In genomic region chr20:44401770-44402390, GRCh38 we compare ENCODE assay signal across 23 cellular contexts. TPM values are rescaled to one million over a fixed set of nuclear protein-coding genes. Genes with fewer than 3 reads are reported as not detected.
"Had no signal": no experiment of that assay in that cellular context is flagged by ENCODE, and none has a peak within 500 bp of the region (broad histone marks: within the 10 kb centered on the region; RNA-seq: fewer than 3 reads in every experiment).

No MANE protein-coding gene starts in this region.

- H3K36me3 ChIP-seq: cardiac muscle cell, prostate gland, stomach had no signal

- H3K4me1 ChIP-seq: prostate gland, testis had no signal

- H3K4me3 ChIP-seq: cardiac muscle cell, coronary artery, prostate gland, stomach, testis had no signal

- H3K27me3 ChIP-seq: cardiac muscle cell, testis had no signal

- H3K27ac ChIP-seq: cardiac muscle cell, coronary artery, prostate gland, testis had no signal

- H3K4me3 Mint-ChIP-seq: activated B cell treated with CpG ODN at 0.5 μM for 24 hours; activated CD8-positive, alpha-beta T cell treated with anti-CD3 and anti-CD28 coated beads for 36 hours; immature natural killer cell; naive thymus-derived CD8-positive, alpha-beta T cell; T-helper 2 cell treated with Interferon-gamma antibody and Interleukin-4, amounts not matched to agents 5 μg/mL and 100 μg/mL, for 36 hours had no signal

- ATAC-seq: activated CD8-positive, alpha-beta T cell treated with anti-CD3 and anti-CD28 coated beads for 36 hours; activated naive CD4-positive, alpha-beta T cell treated with anti-CD3 and anti-CD28 coated beads, Interleukin-2, amount 50 U/mL, for 72 hours; naive thymus-derived CD8-positive, alpha-beta T cell; sciatic nerve had no signal

- H3K27ac Mint-ChIP-seq: activated B cell treated with CpG ODN at 0.5 μM for 24 hours; activated CD8-positive, alpha-beta T cell treated with anti-CD3 and anti-CD28 coated beads for 36 hours; activated naive CD4-positive, alpha-beta T cell treated with anti-CD3 and anti-CD28 coated beads, Interleukin-2, amount 50 U/mL, for 72 hours; immature natural killer cell; T-helper 2 cell treated with Interferon-gamma antibody and Interleukin-4, amounts not matched to agents 5 μg/mL and 100 μg/mL, for 36 hours had no signal

- H3K27me3 Mint-ChIP-seq: activated CD8-positive, alpha-beta T cell treated with anti-CD3 and anti-CD28 coated beads for 36 hours had no signal

- H3K9me3 Mint-ChIP-seq: activated B cell treated with CpG ODN at 0.5 μM for 24 hours; immature natural killer cell; naive thymus-derived CD8-positive, alpha-beta T cell had no signal

- H3K4me1 Mint-ChIP-seq: activated B cell treated with CpG ODN at 0.5 μM for 24 hours, immature natural killer cell had no signal

- H3K9me3 ChIP-seq: prostate gland, stomach, testis had no signal

- DNase-seq: activated B cell treated with CpG ODN at 0.5 μM for 24 hours; activated CD4-positive, alpha-beta T cell treated with anti-CD3 and anti-CD28 coated beads for 48 hours; activated CD8-positive, alpha-beta T cell treated with anti-CD3 and anti-CD28 coated beads for 36 hours; activated effector memory CD4-positive, alpha-beta T cell treated with anti-CD3 and anti-CD28 coated beads, Interleukin-2, amount 50 U/mL, for 16 hours; activated T-cell treated with anti-CD3 and anti-CD28 coated beads, Interleukin-2, amount 50 U/mL, for 48 hours; effector CD8-positive, alpha-beta T cell; foreskin melanocyte; immature natural killer cell; naive thymus-derived CD8-positive, alpha-beta T cell; stimulated activated CD4-positive, alpha-beta T cell treated with anti-CD3 and anti-CD28 coated beads, Interleukin-12 subunit alpha, Interleukin-12 subunit beta, amount 100 ng/mL, for 4 hours; stimulated activated CD4-positive, alpha-beta T cell treated with anti-CD3 and anti-CD28 coated beads, Interleukin-2, amount 100 ng/mL, for 24 hours; stomach; testis had no signal

- H3K36me3 Mint-ChIP-seq: activated naive CD4-positive, alpha-beta T cell treated with anti-CD3 and anti-CD28 coated beads, Interleukin-2, amount 50 U/mL, for 72 hours; immature natural killer cell; naive thymus-derived CD8-positive, alpha-beta T cell had no signal

RNA-seq across cellular contexts. Expression of gene HNF4A, which starts 46.4 kb away (rescaled TPM):
- total RNA-seq: activated B cell treated with CpG ODN at 0.5 μM for 24 hours; activated CD8-positive, alpha-beta T cell treated with anti-CD3 and anti-CD28 coated beads for 36 hours; activated naive CD4-positive, alpha-beta T cell treated with anti-CD3 and anti-CD28 coated beads, Interleukin-2, amount 50 U/mL, for 72 hours; fibroblast of lung; lung microvascular endothelial cell; naive thymus-derived CD8-positive, alpha-beta T cell; omental fat pad; prostate gland; sciatic nerve; ureter had no signal
- polyA plus RNA-seq: cardiac muscle cell; fibroblast of lung; immature natural killer cell; naive thymus-derived CD8-positive, alpha-beta T cell had no signal
